9 cellular contexts compared by ENCODE assay signal in the genomic region with DNA sequence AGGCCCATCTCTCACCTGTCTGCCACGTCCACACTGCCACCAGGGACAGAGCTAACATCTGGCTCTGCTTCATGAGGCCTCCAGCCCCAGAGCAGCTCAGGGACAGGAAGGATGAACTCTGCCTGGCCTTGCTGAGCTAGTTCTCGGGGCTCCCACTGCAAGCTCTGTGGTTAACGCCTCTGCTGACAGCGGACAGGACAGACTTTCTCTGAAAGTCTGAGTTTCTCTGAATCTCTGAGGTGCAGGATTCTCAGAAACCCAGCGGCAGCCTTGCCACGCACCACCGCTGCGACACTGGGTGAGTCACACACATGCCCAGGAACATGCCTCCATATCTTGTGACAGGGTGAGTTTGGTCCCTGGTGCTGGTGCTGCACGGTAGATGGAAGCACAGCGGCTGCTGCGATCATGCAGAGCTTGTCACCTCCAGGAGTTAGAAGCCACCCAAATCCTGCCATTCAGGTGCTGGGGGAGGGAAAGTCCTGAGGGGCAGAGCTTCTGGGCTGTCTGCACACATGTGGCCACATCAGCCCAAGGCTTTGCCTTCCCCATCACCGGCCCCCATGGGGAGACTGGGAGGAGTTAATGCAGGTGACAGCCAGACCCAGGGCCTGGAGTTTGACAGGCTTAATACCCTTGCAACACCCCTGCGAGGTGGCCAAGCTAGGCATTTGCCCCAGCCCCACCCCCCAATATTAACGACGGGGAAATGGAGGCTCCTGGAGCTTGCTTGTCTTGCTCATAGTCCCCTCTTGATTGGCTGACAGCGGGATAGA.
DNase-seq lines count a peak whose midpoint lies in the region; ATAC-seq and TF ChIP-seq lines count a peak whose summit lies in the region.
"Had no signal": no experiment of that assay in that cellular context is flagged by ENCODE, and none has a peak within 500 bp of the region (broad histone marks: within the 10 kb centered on the region; RNA-seq: fewer than 3 reads in every experiment).

No MANE protein-coding gene starts in this region.

- no peak overlapping the region for H3K27ac ChIP-seq in Panc1 (ENCODE audit: low read length)
- H3K27ac ChIP-seq: cardiac muscle cell had no signal

- in situ Hi-C loops in Panc1 (cut with HindIII; ENCODE audit: low pct_unique_long_range_greater_than_20kb, low sequenced_read_pairs) = no loop called here

- H3K4me3 ChIP-seq in GM12865 (ENCODE audit: low read depth, low read length) = peak overlapping the region; percentile 36
- H3K4me3 ChIP-seq in Panc1 (ENCODE audit: low read depth in 2 of 2, low read length in 2 of 2) = no peak overlapping the region
- H3K4me3 ChIP-seq: cardiac muscle cell had no signal

- TF ChIP-seq CTCF in GM12865 (IDR thresholded peaks at IDR 0.05; ENCODE audit: insufficient read depth, low read depth, low read length, missing control alignments) (peak; percentile 21), Panc1 (IDR thresholded peaks at IDR 0.05) (no peak)

- CTCF ChIA-PET in Panc1 (lab: Charles Lee) = no interaction called here

- intact Hi-C loops in Panc1 (cut with micrococcal nuclease; ENCODE audit: unreplicated experiment) = no loop called here

- peak; percentile 98 for ATAC-seq in HG02588 (IDR thresholded peaks at IDR 0.05; ENCODE audit: unreplicated experiment)
- peak; percentile 48; the same call in 1 of the 2 replicates for ATAC-seq in Panc1

- H3K4me1 ChIP-seq in Panc1 (ENCODE audit: control insufficient read depth, insufficient read depth, low read length) = no peaks in the 10 kb centered on the region

- POLR2A ChIA-PET in Panc1 (lab: Charles Lee) = no interaction called here

- no TSS peak for BruUV-seq in Panc1 (replicated peaks; lab: Mats Ljungman, UMichigan)

- DNase-seq in GM12865 (ENCODE audit: low read depth) (peak; percentile 97), Panc1 (ENCODE audit: low read depth, low spot score) (no peak), NCI-H1417 treated with DMSO at 0.1 percent for 48 hours (lab: John Stamatoyannopoulos, UW) (no peak), RKO (ENCODE audit: low spot score) (no peak), COLO829 (ENCODE audit: low spot score) (no peak)
- peak; percentile 81 for DNase-seq in activated gamma-delta T cell treated with anti-CD3 and anti-CD28 coated beads, Interleukin-2, amount 50 U/mL, for 16 hours (ENCODE audit: low read depth)
- DNase-seq in stimulated activated CD4-positive, alpha-beta T cell treated with anti-CD3 and anti-CD28 coated beads, Interleukin-2, amount 100 ng/mL, for 4 hours (ENCODE audit: low read depth) = peak; percentile 84

- no peaks in the 10 kb centered on the region for H3K9me3 ChIP-seq in Panc1 (ENCODE audit: control insufficient read depth, insufficient read depth, low read depth, low read length)

- no peaks in the 10 kb centered on the region for H3K36me3 ChIP-seq in Panc1 (ENCODE audit: control insufficient read depth, insufficient read depth, low read length)
- H3K36me3 ChIP-seq: cardiac muscle cell had no signal

- H3K27me3 ChIP-seq in Panc1 (ENCODE audit: control insufficient read depth, insufficient read depth, low read length) = no peaks in the 10 kb centered on the region
- H3K27me3 ChIP-seq: cardiac muscle cell had no signal

Comparison
In these comparisons a context has a peak if more than half of its experiments do, and no peak if none do; other contexts are left out.
1. DNase-seq: peak in GM12865 (single experiment), activated gamma-delta T cell treated with anti-CD3 and anti-CD28 coated beads, Interleukin-2, amount 50 U/mL, for 16 hours (single experiment) and stimulated activated CD4-positive, alpha-beta T cell treated with anti-CD3 and anti-CD28 coated beads, Interleukin-2, amount 100 ng/mL, for 4 hours (single experiment); none in Panc1 (single experiment), NCI-H1417 treated with DMSO at 0.1 percent for 48 hours (single experiment), RKO (single experiment) and COLO829 (single experiment).